In genomic region chrX:152831391-152831790, GRCh38 we compare ENCODE assay signal across 8 cellular contexts. TPM values are rescaled to one million over a fixed set of nuclear protein-coding genes. Genes with fewer than 3 reads are reported as not detected.
DNase-seq lines count a peak whose midpoint lies in the region; ATAC-seq, FAIRE-seq and TF ChIP-seq lines count a peak whose summit lies in the region.

No MANE protein-coding gene starts in this region.

- peak overlapping the region; percentile 78 to 83 for H3K9ac ChIP-seq in mucosa of rectum (ENCODE audit: low read depth in 1 of 2, low read length in 2 of 2)

- peak overlapping the region; percentile 56 for H3K4me3 ChIP-seq in bronchial epithelial cell (ENCODE audit: low read depth, low read length)
- H3K4me3 ChIP-seq in mucosa of rectum (ENCODE audit: low read length in 2 of 2), result peak overlapping the region; percentile 85

- no peak for ATAC-seq in HG02642 (IDR thresholded peaks at IDR 0.05; ENCODE audit: poor library complexity, unreplicated experiment)

- H3K36me3 ChIP-seq in bronchial epithelial cell (ENCODE audit: control insufficient read depth, insufficient read depth, low read length) (peaks cover 2% of the 10 kb centered on the region), mucosa of rectum (ENCODE audit: control insufficient read depth in 2 of 2, insufficient read depth in 2 of 2, low read length in 2 of 2) (peaks cover 0 to 2% of the 10 kb centered on the region in 2 donors)

- H3K4me1 ChIP-seq in mucosa of rectum (ENCODE audit: control insufficient read depth in 2 of 2, insufficient read depth in 2 of 2, low read length in 2 of 2), result peaks cover 0 to 6% of the 10 kb centered on the region in 2 donors

- peak; percentile 11 for DNase-seq in HT-29 (ENCODE audit: low spot score)
- no peak for DNase-seq in bronchial epithelial cell (ENCODE audit: low read depth)
- DNase-seq in activated effector memory CD4-positive, alpha-beta T cell treated with anti-CD3 and anti-CD28 coated beads, Interleukin-2, amount 50 U/mL, for 16 hours, result no peak
- DNase-seq in T1000 (lab: John Stamatoyannopoulos, UW), result no peak
- DNase-seq in stimulated activated naive CD4-positive, alpha-beta T cell treated with Interleukin-2 at 50 U/mL for 16 hours (lab: John Stamatoyannopoulos, UW), result no peak

- H3K27me3 ChIP-seq in bronchial epithelial cell (ENCODE audit: control insufficient read depth, insufficient read depth, low read length) (no peaks in the 10 kb centered on the region), mucosa of rectum (ENCODE audit: control insufficient read depth in 2 of 2, insufficient read depth in 2 of 2, low read length in 2 of 2) (peaks cover 0 to 2% of the 10 kb centered on the region in 2 donors)

- H3K27ac ChIP-seq in 22Rv1 (peak overlapping the region; percentile 47), mucosa of rectum (ENCODE audit: low read depth in 2 of 2, low read length in 2 of 2) (peak overlapping the region; percentile 17 to 21)

- TF ChIP-seq CTCF in 22Rv1 (IDR thresholded peaks at IDR 0.05), result no peak
- TF ChIP-seq CTCF in bronchial epithelial cell (IDR thresholded peaks at IDR 0.05; ENCODE audit: insufficient read depth, low read length, severe bottlenecking), result no peak

- H3K9me3 ChIP-seq in mucosa of rectum (ENCODE audit: control insufficient read depth in 2 of 2, low read length in 2 of 2), result no peaks in the 10 kb centered on the region

- no peak for FAIRE-seq in bronchial epithelial cell (lab: Jason Lieb, UNC)

RNA-seq across cellular contexts. Expression of gene NSDHL, which starts 0.5 kb away (rescaled TPM):
- total RNA-seq in HT-29 (2014; rRNA removed; shearing (Covaris generic)), result 52.6 and 56.7 TPM in 2 replicates
- total RNA-seq in bronchial epithelial cell, result 18.4 and 24.6 TPM in 2 replicates

RNA-seq across cellular contexts. Expression of gene CETN2, which starts 0.8 kb away (rescaled TPM):
- 21.9 and 29.2 TPM in 2 replicates for total RNA-seq in HT-29 (2014; rRNA removed; shearing (Covaris generic))
- 25.0 and 28.0 TPM in 2 replicates for total RNA-seq in bronchial epithelial cell
